In the genomic region with DNA sequence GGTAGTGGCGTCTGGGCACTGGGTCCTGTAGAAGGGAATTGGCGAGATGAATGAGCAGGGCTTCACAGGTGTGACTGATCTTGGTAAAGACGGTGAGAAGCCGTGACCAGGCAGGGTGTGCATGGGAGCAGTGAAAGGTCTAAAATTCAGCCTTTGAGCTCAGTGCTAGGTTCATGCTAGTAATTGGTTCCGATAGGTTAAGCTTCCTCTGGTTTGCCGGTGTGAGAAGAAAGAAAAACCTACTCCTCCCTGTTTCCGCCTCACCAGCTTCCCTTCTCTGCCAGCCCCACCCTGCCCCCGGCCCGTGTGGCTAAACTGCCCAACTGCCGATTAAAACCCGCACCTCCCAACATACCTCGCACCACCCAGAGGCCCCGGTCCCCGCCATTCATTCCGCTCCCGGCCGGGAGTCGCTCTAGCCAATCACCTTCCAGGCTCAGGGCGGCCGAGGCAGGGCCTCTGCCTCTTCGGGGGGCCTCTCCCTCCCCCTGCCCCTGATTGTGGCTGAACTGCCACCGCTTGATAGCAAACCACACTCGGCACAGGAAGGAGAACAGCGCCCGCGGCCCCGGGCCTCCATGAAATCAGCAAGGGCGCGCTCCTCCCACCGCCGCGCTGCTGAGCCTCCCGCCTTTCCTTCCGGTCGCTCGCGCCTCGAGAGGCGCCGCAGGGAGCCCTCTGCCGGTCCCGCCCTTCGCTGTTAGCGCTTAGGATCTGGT, we compare ENCODE assay signal across 1 cellular context.
A peak's percentile ranks its signal among the peaks of the same experiment; 100 is the strongest.
TF ChIP-seq lines count a peak whose summit lies in the region.

No MANE protein-coding gene starts in this region.

TF ChIP-seq in HEK293, 187 proteins besides CTCF, POLR2A, EP300 and RAD21 (continued from another document and continues in another):
- TF ChIP-seq, protein P1, sequence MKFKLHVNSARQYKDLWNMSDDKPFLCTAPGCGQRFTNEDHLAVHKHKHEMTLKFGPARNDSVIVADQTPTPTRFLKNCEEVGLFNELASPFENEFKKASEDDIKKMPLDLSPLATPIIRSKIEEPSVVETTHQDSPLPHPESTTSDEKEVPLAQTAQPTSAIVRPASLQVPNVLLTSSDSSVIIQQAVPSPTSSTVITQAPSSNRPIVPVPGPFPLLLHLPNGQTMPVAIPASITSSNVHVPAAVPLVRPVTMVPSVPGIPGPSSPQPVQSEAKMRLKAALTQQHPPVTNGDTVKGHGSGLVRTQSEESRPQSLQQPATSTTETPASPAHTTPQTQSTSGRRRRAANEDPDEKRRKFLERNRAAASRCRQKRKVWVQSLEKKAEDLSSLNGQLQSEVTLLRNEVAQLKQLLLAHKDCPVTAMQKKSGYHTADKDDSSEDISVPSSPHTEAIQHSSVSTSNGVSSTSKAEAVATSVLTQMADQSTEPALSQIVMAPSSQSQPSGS (tag by site-specific recombination; IDR thresholded peaks at IDR 0.05; ENCODE audit: low read depth) = no peak
- TF ChIP-seq GLI2 (tag by site-specific recombination; IDR thresholded peaks at IDR 0.05; ENCODE audit: borderline replicate concordance, low read depth) = no peak
- TF ChIP-seq ZNF843 (tag by site-specific recombination; IDR thresholded peaks at IDR 0.05) = no peak
- peak; percentile 84 for TF ChIP-seq PATZ1 (tag by site-specific recombination; IDR thresholded peaks at IDR 0.05)
- TF ChIP-seq ZBTB48 (tag by site-specific recombination; IDR thresholded peaks at IDR 0.05) = peak; percentile 13; the same call in 1 of the 2 replicates
- no peak for TF ChIP-seq SCRT1 (tag by site-specific recombination; IDR thresholded peaks at IDR 0.05; ENCODE audit: borderline replicate concordance)
- TF ChIP-seq ZNF239 (tag by site-specific recombination; IDR thresholded peaks at IDR 0.05) = no peak
- TF ChIP-seq RBAK (tag by site-specific recombination; IDR thresholded peaks at IDR 0.05) = no peak
- TF ChIP-seq, protein P2, sequence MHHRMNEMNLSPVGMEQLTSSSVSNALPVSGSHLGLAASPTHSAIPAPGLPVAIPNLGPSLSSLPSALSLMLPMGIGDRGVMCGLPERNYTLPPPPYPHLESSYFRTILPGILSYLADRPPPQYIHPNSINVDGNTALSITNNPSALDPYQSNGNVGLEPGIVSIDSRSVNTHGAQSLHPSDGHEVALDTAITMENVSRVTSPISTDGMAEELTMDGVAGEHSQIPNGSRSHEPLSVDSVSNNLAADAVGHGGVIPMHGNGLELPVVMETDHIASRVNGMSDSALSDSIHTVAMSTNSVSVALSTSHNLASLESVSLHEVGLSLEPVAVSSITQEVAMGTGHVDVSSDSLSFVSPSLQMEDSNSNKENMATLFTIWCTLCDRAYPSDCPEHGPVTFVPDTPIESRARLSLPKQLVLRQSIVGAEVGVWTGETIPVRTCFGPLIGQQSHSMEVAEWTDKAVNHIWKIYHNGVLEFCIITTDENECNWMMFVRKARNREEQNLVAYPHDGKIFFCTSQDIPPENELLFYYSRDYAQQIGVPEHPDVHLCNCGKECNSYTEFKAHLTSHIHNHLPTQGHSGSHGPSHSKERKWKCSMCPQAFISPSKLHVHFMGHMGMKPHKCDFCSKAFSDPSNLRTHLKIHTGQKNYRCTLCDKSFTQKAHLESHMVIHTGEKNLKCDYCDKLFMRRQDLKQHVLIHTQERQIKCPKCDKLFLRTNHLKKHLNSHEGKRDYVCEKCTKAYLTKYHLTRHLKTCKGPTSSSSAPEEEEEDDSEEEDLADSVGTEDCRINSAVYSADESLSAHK (tag by site-specific recombination; IDR thresholded peaks at IDR 0.05) = no peak
- TF ChIP-seq KLF9 (tag by site-specific recombination; IDR thresholded peaks at IDR 0.05; ENCODE audit: low read depth) = 0 out of 2 replicates have a peak, but pooled peaks have one; percentile 38
- no peak for TF ChIP-seq ZNF560 (tag by site-specific recombination; IDR thresholded peaks at IDR 0.05; ENCODE audit: borderline replicate concordance)
- TF ChIP-seq SP7 (tag by site-specific recombination; IDR thresholded peaks at IDR 0.05) = peak; percentile 67; the same call in 1 of the 2 replicates
- no peak for TF ChIP-seq PRDM6 (tag by site-specific recombination; IDR thresholded peaks at IDR 0.05)
- TF ChIP-seq MEIS1 (CRISPR knock-in tag; IDR thresholded peaks at IDR 0.05; ENCODE audit: borderline replicate concordance) = no peak
- TF ChIP-seq ZNF354C (tag by site-specific recombination; IDR thresholded peaks at IDR 0.05; ENCODE audit: borderline replicate concordance, low read depth) = no peak
- no peak for TF ChIP-seq ZNF600 (tag by site-specific recombination; IDR thresholded peaks at IDR 0.05)
- peak; percentile 92 for TF ChIP-seq SP2 (tag by site-specific recombination; IDR thresholded peaks at IDR 0.05)
- peak; percentile 45 for TF ChIP-seq PRDM10 (tag by site-specific recombination; IDR thresholded peaks at IDR 0.05)
- no peak for TF ChIP-seq EGR2 (tag by site-specific recombination; IDR thresholded peaks at IDR 0.05; ENCODE audit: low read depth)
- TF ChIP-seq YY1 (tag by site-specific recombination; IDR thresholded peaks at IDR 0.05) = peak; percentile 81
- peak; percentile 74; the same call in 1 of the 2 replicates for TF ChIP-seq ZNF10 (tag by site-specific recombination; IDR thresholded peaks at IDR 0.05)
- TF ChIP-seq ZNF341 (tag by site-specific recombination; IDR thresholded peaks at IDR 0.05; ENCODE audit: low read depth) = peak; percentile 98
- TF ChIP-seq OSR2 (tag by site-specific recombination; IDR thresholded peaks at IDR 0.05) = 0 out of 2 replicates have a peak, but pooled peaks have one; percentile 47
- peak; percentile 75 for TF ChIP-seq KLF17 (tag by site-specific recombination; IDR thresholded peaks at IDR 0.05)
- TF ChIP-seq ZNF169 (tag by site-specific recombination; IDR thresholded peaks at IDR 0.05) = no peak
- TF ChIP-seq KLF16 (tag by site-specific recombination; IDR thresholded peaks at IDR 0.05) = no peak
- no peak for TF ChIP-seq ZBTB7A (tag by site-specific recombination; IDR thresholded peaks at IDR 0.05; ENCODE audit: low read depth)
- no peak for TF ChIP-seq ZNF621 (tag by site-specific recombination; IDR thresholded peaks at IDR 0.05)
- TF ChIP-seq ZNF280C (tag by site-specific recombination; IDR thresholded peaks at IDR 0.05) = no peak
- TF ChIP-seq ZNF223 (tag by site-specific recombination; IDR thresholded peaks at IDR 0.05) = no peak
- TF ChIP-seq, protein P3, sequence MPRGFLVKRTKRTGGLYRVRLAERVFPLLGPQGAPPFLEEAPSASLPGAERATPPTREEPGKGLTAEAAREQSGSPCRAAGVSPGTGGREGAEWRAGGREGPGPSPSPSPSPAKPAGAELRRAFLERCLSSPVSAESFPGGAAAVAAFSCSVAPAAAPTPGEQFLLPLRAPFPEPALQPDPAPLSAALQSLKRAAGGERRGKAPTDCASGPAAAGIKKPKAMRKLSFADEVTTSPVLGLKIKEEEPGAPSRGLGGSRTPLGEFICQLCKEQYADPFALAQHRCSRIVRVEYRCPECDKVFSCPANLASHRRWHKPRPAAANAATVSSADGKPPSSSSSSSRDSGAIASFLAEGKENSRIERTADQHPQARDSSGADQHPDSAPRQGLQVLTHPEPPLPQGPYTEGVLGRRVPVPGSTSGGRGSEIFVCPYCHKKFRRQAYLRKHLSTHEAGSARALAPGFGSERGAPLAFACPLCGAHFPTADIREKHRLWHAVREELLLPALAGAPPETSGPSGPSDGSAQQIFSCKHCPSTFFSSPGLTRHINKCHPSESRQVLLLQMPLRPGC (tag by site-specific recombination; IDR thresholded peaks at IDR 0.05) = no peak
- TF ChIP-seq ZFHX2 (tag by site-specific recombination; conservative IDR thresholded peaks at IDR 0.05) = peak; percentile 29; the same call in 1 of the 2 replicates
- no peak for TF ChIP-seq MZF1 (tag by site-specific recombination; IDR thresholded peaks at IDR 0.05; ENCODE audit: borderline replicate concordance)
- no peak for TF ChIP-seq ZNF23 (tag by site-specific recombination; IDR thresholded peaks at IDR 0.05; ENCODE audit: borderline replicate concordance)
- peak; percentile 67; the same call in 1 of the 2 replicates for TF ChIP-seq HIC1 (tag by site-specific recombination; IDR thresholded peaks at IDR 0.05)
- no peak for TF ChIP-seq TCF7L2 (IDR thresholded peaks at IDR 0.05; ENCODE audit: borderline replicate concordance, low read depth, low read length)
- no peak for TF ChIP-seq GFI1B (tag by site-specific recombination; IDR thresholded peaks at IDR 0.05)
